In genomic region chr16:2519711-2520080, GRCh38 we compare ENCODE assay signal across 1 cellular context.
TF ChIP-seq lines count a peak whose summit lies in the region.

No MANE protein-coding gene starts in this region.

TF ChIP-seq in endothelial cell of umbilical vein, 7 proteins besides CTCF, POLR2A, EP300 and RAD21:
- TF ChIP-seq MYC (IDR thresholded peaks at IDR 0.05; ENCODE audit: low read depth, low read length) (no peak), EZH2 (IDR thresholded peaks at IDR 0.05; ENCODE audit: borderline replicate concordance, low read depth, low read length, severe bottlenecking) (no peak), GATA2 (IDR thresholded peaks at IDR 0.05; ENCODE audit: insufficient read depth, insufficient read length, low read depth, low read length) (no peak), JUN (IDR thresholded peaks at IDR 0.05; ENCODE audit: borderline replicate concordance, insufficient read depth, insufficient read length, low read depth) (no peak), FOS (IDR thresholded peaks at IDR 0.05; ENCODE audit: borderline replicate concordance, insufficient read depth, low read length) (no peak), POLR2AphosphoS5 (IDR thresholded peaks at IDR 0.05; ENCODE audit: insufficient read depth, low read depth, low read length) (no peak)
- TF ChIP-seq, protein P1, sequence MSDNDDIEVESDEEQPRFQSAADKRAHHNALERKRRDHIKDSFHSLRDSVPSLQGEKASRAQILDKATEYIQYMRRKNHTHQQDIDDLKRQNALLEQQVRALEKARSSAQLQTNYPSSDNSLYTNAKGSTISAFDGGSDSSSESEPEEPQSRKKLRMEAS (IDR thresholded peaks at IDR 0.05; ENCODE audit: insufficient read depth, insufficient read length) = no peak
TF ChIP-seq in endothelial cell of umbilical vein: peak in this region for 0.
